12 cellular contexts compared by ENCODE assay signal in the genomic region with DNA sequence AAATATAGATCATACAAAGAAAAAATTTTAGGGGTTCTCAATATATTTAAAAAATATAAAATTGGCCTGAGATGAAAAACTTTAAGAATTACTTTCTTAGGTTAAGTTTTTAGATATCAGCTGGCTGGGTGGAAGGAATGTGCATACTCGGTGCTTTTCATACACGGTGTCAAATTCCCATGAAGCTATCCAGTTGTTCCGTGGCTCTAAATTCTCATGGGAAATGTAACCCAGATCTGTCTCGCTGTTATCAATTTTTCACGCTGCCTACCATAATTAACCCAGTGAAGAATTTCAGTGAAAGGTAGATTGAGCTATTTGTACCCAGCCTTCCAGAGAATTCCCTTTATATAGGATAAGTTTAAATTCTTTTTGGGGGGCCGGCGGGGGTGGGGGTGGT. TPM values are rescaled to one million over a fixed set of nuclear protein-coding genes. Genes with fewer than 3 reads are reported as not detected.
"Had no signal": no experiment of that assay in that cellular context is flagged by ENCODE, and none has a peak within 500 bp of the region (broad histone marks: within the 10 kb centered on the region; RNA-seq: fewer than 3 reads in every experiment).

No MANE protein-coding gene starts in this region.

- H3K27ac ChIP-seq: GM23248, HL-60 had no signal

- ATAC-seq: HCT116, HepG2, K562 had no signal

- FAIRE-seq: HepG2, K562 had no signal

- H3K9me3 ChIP-seq: HAP-1 had no signal

- H3K27ac Mint-ChIP-seq: HFFc6 had no signal

- H3K4me1 ChIP-seq: HAP-1 had no signal

- H3K4me3 ChIP-seq: GM23248, HAP-1, K562 had no signal

- H3K4me3 Mint-ChIP-seq: HFFc6 had no signal

- DNase-seq: GM23248, GOT3, H7, HFFc6, IMR-90 had no signal

- H3K36me3 ChIP-seq: HAP-1 had no signal

RNA-seq across cellular contexts. Expression of gene ZNF835, which starts 11.6 kb away (rescaled TPM):
- total RNA-seq: GM23248, H7, HepG2, HFFc6, IMR-90, K562 had no signal

RNA-seq across cellular contexts. Expression of gene SMIM17, which starts 40.2 kb away (rescaled TPM):
- total RNA-seq: H4, H7, HT1080, IMR-90, K562 had no signal
